Comparison of ENCODE assay signal across 29 cellular contexts in the genomic region with DNA sequence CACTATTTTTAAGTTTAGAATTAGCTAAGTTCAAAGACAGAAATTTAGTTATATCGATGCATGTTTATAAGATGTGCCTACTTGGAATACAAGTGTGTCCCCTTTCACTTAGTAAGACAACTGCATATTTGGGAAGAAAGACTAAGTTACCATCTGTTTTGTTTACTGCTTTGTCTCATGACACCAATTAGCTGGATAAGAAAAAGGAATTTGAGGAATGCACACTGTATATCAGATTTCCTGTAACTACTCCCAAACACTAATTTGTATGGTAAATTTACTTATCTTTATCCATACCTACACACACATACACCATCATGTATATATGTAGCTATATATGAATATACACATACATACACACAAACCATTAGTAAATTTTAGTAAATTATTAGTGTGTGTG.
"Had no signal": no experiment of that assay in that cellular context is flagged by ENCODE, and none has a peak within 500 bp of the region (broad histone marks: within the 10 kb centered on the region; RNA-seq: fewer than 3 reads in every experiment).

No MANE protein-coding gene starts in this region.

- H3K27ac ChIP-seq: brain microvascular endothelial cell, SJCRH30, SK-N-MC, WERI-Rb-1 had no signal

- H3K4me3 ChIP-seq: MG63, SJCRH30, SK-N-MC had no signal

- H3K9me3 ChIP-seq: MG63, SJCRH30 had no signal

- H3K27me3 ChIP-seq: brain microvascular endothelial cell, MG63, SJCRH30 had no signal

- H3K36me3 Mint-ChIP-seq: activated CD8-positive, alpha-beta memory T cell treated with anti-CD3 and anti-CD28 coated beads, Interleukin-2, amount 10 ng/mL, durations not matched to agents 7 days and 5 days; activated naive CD8-positive, alpha-beta T cell treated with anti-CD3 and anti-CD28 coated beads for 36 hours had no signal

- DNase-seq: activated CD4-positive, alpha-beta memory T cell treated with anti-CD3 and anti-CD28 coated beads, Interleukin-2, amount 10 ng/mL, durations not matched to agents 7 days and 5 days; activated CD4-positive, alpha-beta T cell treated with anti-CD3 and anti-CD28 coated beads for 1 hour; activated CD4-positive, alpha-beta T cell treated with anti-CD3 and anti-CD28 coated beads for 48 hours; activated CD4-positive, CD25-positive, alpha-beta regulatory T cell; activated CD8-positive, alpha-beta memory T cell treated with anti-CD3 and anti-CD28 coated beads for 24 hours; activated CD8-positive, alpha-beta memory T cell treated with anti-CD3 and anti-CD28 coated beads, Interleukin-2, amount 10 ng/mL, durations not matched to agents 7 days and 5 days; activated CD8-positive, alpha-beta memory T cell treated with anti-CD3 and anti-CD28 coated beads, Interleukin-2, amount 50 U/mL, for 48 hours; activated effector memory CD4-positive, alpha-beta T cell treated with anti-CD3 and anti-CD28 coated beads, Interleukin-2, amount 50 U/mL, for 16 hours; activated naive CD4-positive, alpha-beta T cell; activated naive CD4-positive, alpha-beta T cell treated with anti-CD3 and anti-CD28 coated beads, Interleukin-2, amount 50 U/mL, for 16 hours; activated naive CD8-positive, alpha-beta T cell treated with anti-CD3 and anti-CD28 coated beads for 36 hours; activated T-cell treated with anti-CD3 and anti-CD28 coated beads, Interleukin-2, amount 50 U/mL, for 48 hours; amniotic stem cell; aorta; brain microvascular endothelial cell; Kasumi-1; KG1; MG63; NCI-H1048; NCI-H187; NCI-H2029 treated with DMSO at 0.1 percent for 48 hours; NCI-H2107; NCI-H446 treated with DMSO at 0.1 percent for 48 hours; NCI-H524; SHP77; SJCRH30; T1000; WERI-Rb-1 had no signal

- H3K27me3 Mint-ChIP-seq: activated CD4-positive, alpha-beta memory T cell treated with anti-CD3 and anti-CD28 coated beads, Interleukin-2, amount 10 ng/mL, durations not matched to agents 7 days and 5 days; activated CD8-positive, alpha-beta memory T cell treated with anti-CD3 and anti-CD28 coated beads, Interleukin-2, amount 10 ng/mL, durations not matched to agents 7 days and 5 days; activated naive CD8-positive, alpha-beta T cell treated with anti-CD3 and anti-CD28 coated beads for 36 hours had no signal

- H3K4me3 Mint-ChIP-seq: activated CD4-positive, alpha-beta memory T cell treated with anti-CD3 and anti-CD28 coated beads, Interleukin-2, amount 10 ng/mL, durations not matched to agents 7 days and 5 days; activated CD8-positive, alpha-beta memory T cell treated with anti-CD3 and anti-CD28 coated beads, Interleukin-2, amount 10 ng/mL, durations not matched to agents 7 days and 5 days; activated naive CD8-positive, alpha-beta T cell treated with anti-CD3 and anti-CD28 coated beads for 36 hours had no signal

- ATAC-seq: activated CD8-positive, alpha-beta memory T cell treated with anti-CD3 and anti-CD28 coated beads, Interleukin-2, amount 10 ng/mL, durations not matched to agents 7 days and 5 days had no signal

- H3K36me3 ChIP-seq: brain microvascular endothelial cell, MG63, SJCRH30, WERI-Rb-1 had no signal

- H3K27ac Mint-ChIP-seq: activated CD4-positive, alpha-beta memory T cell treated with anti-CD3 and anti-CD28 coated beads, Interleukin-2, amount 10 ng/mL, durations not matched to agents 7 days and 5 days; activated CD8-positive, alpha-beta memory T cell treated with anti-CD3 and anti-CD28 coated beads, Interleukin-2, amount 10 ng/mL, durations not matched to agents 7 days and 5 days; activated naive CD8-positive, alpha-beta T cell treated with anti-CD3 and anti-CD28 coated beads for 36 hours had no signal

- H3K4me1 Mint-ChIP-seq: activated CD4-positive, alpha-beta memory T cell treated with anti-CD3 and anti-CD28 coated beads, Interleukin-2, amount 10 ng/mL, durations not matched to agents 7 days and 5 days; activated CD8-positive, alpha-beta memory T cell treated with anti-CD3 and anti-CD28 coated beads, Interleukin-2, amount 10 ng/mL, durations not matched to agents 7 days and 5 days; activated naive CD8-positive, alpha-beta T cell treated with anti-CD3 and anti-CD28 coated beads for 36 hours had no signal
